In the genomic region with DNA sequence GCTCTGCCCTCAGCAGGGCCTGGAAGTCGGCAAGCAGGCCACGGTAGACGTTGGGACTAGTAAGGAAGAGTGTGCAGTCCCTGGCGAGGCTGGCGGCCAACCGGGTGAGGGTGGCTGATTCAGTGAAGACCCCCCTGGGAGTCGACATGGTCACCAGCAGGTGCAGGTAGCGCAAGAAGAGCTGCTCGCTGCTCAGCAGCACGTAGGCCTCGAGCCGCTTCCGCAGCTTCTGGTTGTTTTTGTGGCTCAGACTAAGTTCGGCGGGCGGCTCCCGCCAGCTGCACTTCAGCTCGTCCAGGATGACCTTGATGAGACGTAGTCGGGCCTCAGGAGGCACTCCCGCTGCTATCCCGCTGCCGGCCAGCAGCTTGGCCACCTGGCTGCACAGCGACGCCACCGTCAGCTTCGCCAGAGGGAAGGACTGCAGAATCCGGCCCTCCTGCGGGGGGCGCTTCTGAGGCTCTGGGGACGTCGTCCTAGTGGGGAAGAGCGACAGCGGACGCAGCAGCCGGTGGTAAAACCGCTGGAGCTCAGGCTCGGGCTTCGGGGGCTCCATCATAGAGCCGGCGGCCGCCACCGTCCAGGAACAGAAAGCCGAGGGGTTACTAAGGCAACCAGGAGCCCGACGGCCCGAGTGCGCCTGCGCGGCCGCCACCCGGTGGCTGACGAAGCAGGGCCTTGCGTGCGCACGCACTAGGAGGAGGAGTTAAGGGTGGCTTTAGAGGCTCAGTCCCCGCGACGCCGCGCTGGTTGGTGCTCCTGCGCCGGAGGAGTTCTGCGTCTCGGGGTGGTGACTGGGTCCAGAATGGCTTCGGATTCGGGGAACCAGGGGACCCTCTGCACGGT, we compare ENCODE assay signal across 8 cellular contexts. TPM values are rescaled to one million over a fixed set of nuclear protein-coding genes. Genes with fewer than 3 reads are reported as not detected.
DNase-seq lines count a peak whose midpoint lies in the region; ATAC-seq and TF ChIP-seq lines count a peak whose summit lies in the region.

A gene with protein sequence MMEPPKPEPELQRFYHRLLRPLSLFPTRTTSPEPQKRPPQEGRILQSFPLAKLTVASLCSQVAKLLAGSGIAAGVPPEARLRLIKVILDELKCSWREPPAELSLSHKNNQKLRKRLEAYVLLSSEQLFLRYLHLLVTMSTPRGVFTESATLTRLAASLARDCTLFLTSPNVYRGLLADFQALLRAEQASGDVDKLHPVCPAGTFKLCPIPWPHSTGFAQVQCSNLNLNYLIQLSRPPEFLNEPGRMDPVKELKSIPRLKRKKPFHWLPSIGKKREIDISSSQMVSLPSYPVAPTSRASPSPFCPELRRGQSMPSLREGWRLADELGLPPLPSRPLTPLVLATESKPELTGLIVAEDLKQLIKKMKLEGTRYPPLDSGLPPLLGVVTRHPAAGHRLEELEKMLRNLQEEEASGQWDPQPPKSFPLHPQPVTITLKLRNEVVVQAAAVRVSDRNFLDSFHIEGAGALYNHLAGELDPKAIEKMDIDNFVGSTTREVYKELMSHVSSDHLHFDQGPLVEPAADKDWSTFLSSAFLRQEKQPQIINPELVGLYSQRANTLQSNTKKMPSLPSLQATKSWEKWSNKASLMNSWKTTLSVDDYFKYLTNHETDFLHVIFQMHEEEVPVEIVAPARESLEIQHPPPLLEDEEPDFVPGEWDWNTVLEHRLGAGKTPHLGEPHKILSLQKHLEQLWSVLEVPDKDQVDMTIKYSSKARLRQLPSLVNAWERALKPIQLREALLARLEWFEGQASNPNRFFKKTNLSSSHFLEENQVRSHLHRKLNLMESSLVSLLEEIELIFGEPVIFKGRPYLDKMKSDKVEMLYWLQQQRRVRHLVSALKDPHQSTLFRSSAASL (minus strand): TSS at position 607 of the 846 bp plus-strand sequence. CDS start 48 bp downstream, at position 559.
A gene with protein sequence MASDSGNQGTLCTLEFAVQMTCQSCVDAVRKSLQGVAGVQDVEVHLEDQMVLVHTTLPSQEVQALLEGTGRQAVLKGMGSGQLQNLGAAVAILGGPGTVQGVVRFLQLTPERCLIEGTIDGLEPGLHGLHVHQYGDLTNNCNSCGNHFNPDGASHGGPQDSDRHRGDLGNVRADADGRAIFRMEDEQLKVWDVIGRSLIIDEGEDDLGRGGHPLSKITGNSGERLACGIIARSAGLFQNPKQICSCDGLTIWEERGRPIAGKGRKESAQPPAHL (plus strand): TSS at position 729 of the 846 bp plus-strand sequence. CDS start 77 bp downstream, at position 806.

- TF ChIP-seq CTCF in GM12875 (IDR thresholded peaks at IDR 0.05; ENCODE audit: borderline replicate concordance, insufficient read depth, low read depth, low read length), result peak; percentile 64
- peak; percentile 34 for TF ChIP-seq CTCF in SU-DHL-6 (IDR thresholded peaks at IDR 0.05; ENCODE audit: insufficient read depth, low read length, poor library complexity, severe bottlenecking)
- peak; percentile 37 to 91 (median 69) for TF ChIP-seq CTCF in heart right ventricle (IDR thresholded peaks at IDR 0.05)
- TF ChIP-seq CTCF in prostate gland (IDR thresholded peaks at IDR 0.05), result peak; percentile 57 to 88 (median 72)

- H3K27me3 ChIP-seq in SU-DHL-6 (ENCODE audit: low read length) (no peaks in the 10 kb centered on the region), heart right ventricle (no peaks in the 10 kb centered on the region), prostate gland (replicated peaks; ENCODE audit: insufficient read depth) (no peaks in the 10 kb centered on the region)

- intact Hi-C loops in heart right ventricle (cut with DNase I) (loop anchor here in 3 of 10 donors (2.0 to 5.0 kb wide), 2 partner anchors 46 to 85 kb away; a partner anchor contains a TSS), prostate gland (cut with DNase I) (loop anchor here (5.0 kb wide), 1 partner anchor 85 kb away; a partner anchor contains a TSS)

- whole genome bisulfite sequencing in adipose tissue, 3 donors, result 12 to 17% (median 14%) methylated on average over 65 to 68 of the region's 68 CpGs
- WGBS in heart right ventricle, 2 donors, result 14 to 15% methylated on average over 68 of the region's 68 CpGs
- 18% methylated on average over 56 of the region's 68 CpGs for WGBS in prostate gland
- 15% methylated on average over 68 of the region's 68 CpGs for WGBS in urinary bladder

- H3K27ac ChIP-seq in SU-DHL-6 (ENCODE audit: low read depth, low read length), result no peak within 1 kb of the TSS
- H3K27ac ChIP-seq in adipose tissue (ENCODE audit: low read depth, low read length), result peak within 1 kb of the TSS; percentile 47
- H3K27ac ChIP-seq in heart right ventricle, result peak within 1 kb of the TSS in 9 of 10 donors; percentile 68 to 93 (median 84)
- peak within 1 kb of the TSS; percentile 80 to 83 for H3K27ac ChIP-seq in prostate gland
- H3K27ac ChIP-seq in urinary bladder (ENCODE audit: low read depth), result peak within 1 kb of the TSS; percentile 89

- ATAC-seq in HG02763 (IDR thresholded peaks at IDR 0.05; ENCODE audit: unreplicated experiment), result peak; percentile 95
- peak; percentile 97 to 99 (median 98) for ATAC-seq in heart right ventricle

- H3K9me3 ChIP-seq in SU-DHL-6 (ENCODE audit: insufficient read depth, low read length) (no peaks in the 10 kb centered on the region), heart right ventricle (no peaks in the 10 kb centered on the region), prostate gland (no peaks in the 10 kb centered on the region)

- no peaks in the 10 kb centered on the region for H3K9me2 ChIP-seq in SU-DHL-6 (replicated peaks; ENCODE audit: insufficient read depth, low read length)

- no peaks in the 10 kb centered on the region for H3F3A ChIP-seq in SU-DHL-6 (ENCODE audit: insufficient read depth)

- H4K20me1 ChIP-seq in SU-DHL-6 (ENCODE audit: low read depth, low read length), result no peaks in the 10 kb centered on the region

- no peaks in the 10 kb centered on the region for H3K36me3 ChIP-seq in SU-DHL-6 (ENCODE audit: low read length)
- H3K36me3 ChIP-seq in heart right ventricle, result no peaks in the 10 kb centered on the region
- no peaks in the 10 kb centered on the region for H3K36me3 ChIP-seq in prostate gland
- H3K36me3 ChIP-seq in urinary bladder (ENCODE audit: insufficient read depth), result no peaks in the 10 kb centered on the region

- peak within 1 kb of the TSS; percentile 79 for H2AFZ ChIP-seq in SU-DHL-6 (ENCODE audit: low read depth, low read length, severe bottlenecking)

- TF ChIP-seq POLR2A in prostate gland (IDR thresholded peaks at IDR 0.05), result peak; percentile 93

- H3K4me2 ChIP-seq in SU-DHL-6 (ENCODE audit: low read depth, low read length, poor library complexity, severe bottlenecking), result peak within 1 kb of the TSS; percentile 82

- H3K4me3 ChIP-seq in GM12875 (ENCODE audit: low read depth, low read length) (peak within 1 kb of the TSS; percentile 83), SU-DHL-6 (ENCODE audit: insufficient read depth, low read length, poor library complexity, severe bottlenecking) (peak within 1 kb of the TSS; percentile 71), heart right ventricle (peak within 1 kb of the TSS; percentile 36 to 85 (median 66)), prostate gland (peak within 1 kb of the TSS; percentile 60 to 66), urinary bladder (ENCODE audit: low read depth, low read length) (peak within 1 kb of the TSS; percentile 65)

- DNase-seq in NCI-H1417 (lab: John Stamatoyannopoulos, UW) (peak; percentile 94 to 97 (median 95)), heart right ventricle (peak; percentile 98 to 99), prostate gland (ENCODE audit: low spot score) (peak; percentile 97)

- peak within 1 kb of the TSS; percentile 78 for H3K9ac ChIP-seq in SU-DHL-6 (ENCODE audit: low read length)

- peaks cover 3 to 43% (median 32%) of the 10 kb centered on the region in 9 donors for H3K4me1 ChIP-seq in heart right ventricle
- peaks cover 8% of the 10 kb centered on the region for H3K4me1 ChIP-seq in prostate gland (replicated peaks)
- no peaks in the 10 kb centered on the region for H3K4me1 ChIP-seq in urinary bladder (ENCODE audit: insufficient read depth)

- H3K79me2 ChIP-seq in SU-DHL-6 (ENCODE audit: insufficient read depth, low read length), result no peaks in the 10 kb centered on the region

RNA-seq across cellular contexts. Expression of the first gene that starts in this region (rescaled TPM):
- polyA plus RNA-seq in adipose tissue (under 1 TPM in 2 of 3 donors, not detected in 1; 0.04 to 0.17 TPM), heart right ventricle (under 1 TPM; 0.14 to 0.22 TPM), urinary bladder (0.43 TPM)
- total RNA-seq in heart right ventricle (under 1 TPM; 0.17 to 0.66 (median 0.37) TPM), prostate gland (1 to 10 TPM in 1 of 2 donors, under 1 TPM in 1; 0.82 to 3.8 TPM), urinary bladder (not detected)

RNA-seq across cellular contexts. Expression of the second gene that starts in this region (rescaled TPM):
- polyA plus RNA-seq in adipose tissue (10 to 100 TPM; 33.7 to 45.1 (median 41.2) TPM), heart right ventricle (10 to 100 TPM; 27.7 to 73.6 TPM), urinary bladder (64.7 TPM)
- total RNA-seq in heart right ventricle (10 to 100 TPM; 15.9 to 29.3 (median 20.2) TPM), prostate gland (10 to 100 TPM; 31.0 to 63.8 TPM), urinary bladder (31.7 TPM)
